8 cellular contexts compared by ENCODE assay signal in genomic region chr22:42994917-42995562, GRCh38. TPM values are rescaled to one million over a fixed set of nuclear protein-coding genes. Genes with fewer than 3 reads are reported as not detected.
DNase-seq lines count a peak whose midpoint lies in the region; ATAC-seq and TF ChIP-seq lines count a peak whose summit lies in the region.

No MANE protein-coding gene starts in this region.

- H3K27me3 ChIP-seq in Caco-2 (replicated peaks; ENCODE audit: control insufficient read depth, insufficient read depth, low read length) (no peaks in the 10 kb centered on the region), vagina (no peaks in the 10 kb centered on the region)

- CTCF ChIA-PET in Caco-2 (lab: Charles Lee): interaction anchor here (0.6 to 1.5 kb wide), 5 partner anchors 9 to 127 kb away, joined by 3 to 11 read pairs (median 4); no protein-coding TSS in a partner anchor

- peak overlapping the region; percentile 82 for H3K4me3 Mint-ChIP-seq in Caco-2 (ENCODE audit: unreplicated experiment)
- peak overlapping the region; percentile 85 for H3K4me3 Mint-ChIP-seq in dendritic cell treated with granulocyte-macrophage colony-stimulating factor and Interleukin-4, amounts not matched to agents 40 ng/mL and 50 ng/mL, for 4 days
- peak overlapping the region; percentile 4 for H3K4me3 Mint-ChIP-seq in mesothelial cell of epicardium

- H3K9me3 ChIP-seq in Caco-2 (no peaks in the 10 kb centered on the region), vagina (no peaks in the 10 kb centered on the region)

- H3K9me3 Mint-ChIP-seq in Caco-2 (ENCODE audit: unreplicated experiment): no peaks in the 10 kb centered on the region
- H3K9me3 Mint-ChIP-seq in dendritic cell treated with granulocyte-macrophage colony-stimulating factor and Interleukin-4, amounts not matched to agents 40 ng/mL and 50 ng/mL, for 4 days: no peaks in the 10 kb centered on the region
- H3K9me3 Mint-ChIP-seq in mesothelial cell of epicardium: peaks cover 8% of the 10 kb centered on the region

- no peak for ATAC-seq in HG03045 (IDR thresholded peaks at IDR 0.05; ENCODE audit: unreplicated experiment)

- H3K36me3 ChIP-seq in Caco-2 (ENCODE audit: control insufficient read depth, insufficient read depth, low read length) (no peaks in the 10 kb centered on the region; the same call in 1 of the 2 replicates), vagina (no peaks in the 10 kb centered on the region)

- no TSS peak for BruUV-seq in Caco-2 (replicated peaks; lab: Mats Ljungman, UMichigan)

- intact Hi-C loops in Caco-2 (cut with micrococcal nuclease; ENCODE audit: unreplicated experiment): loop anchor here (1.0 kb wide), 3 partner anchors 12 to 109 kb away; no protein-coding TSS in a partner anchor
- intact Hi-C loops in dendritic cell treated with granulocyte-macrophage colony-stimulating factor and Interleukin-4, amounts not matched to agents 40 ng/mL and 50 ng/mL, for 4 days (cut with micrococcal nuclease): loop anchor here (1.0 to 10.0 kb wide), 3 partner anchors 19 to 90 kb away; partner anchors contain the start of gene TTLL1
- intact Hi-C loops in vagina (cut with DNase I): loop anchor here (10.0 kb wide), 1 partner anchor 60 kb away; no protein-coding TSS in a partner anchor

- POLR2A ChIA-PET in Caco-2 (lab: Charles Lee): interaction anchor here (0.6 to 3.3 kb wide), 10 partner anchors 9 to 193 kb away, joined by 3 to 48 read pairs (median 10); partner anchors contain the start of gene PACSIN2

- peaks cover 71% of the 10 kb centered on the region for H3K4me1 ChIP-seq in Caco-2
- H3K4me1 ChIP-seq in vagina: peaks cover 77% of the 10 kb centered on the region

- peak in 1 of 2 donors; percentile 6 for TF ChIP-seq POLR2A in vagina (IDR thresholded peaks at IDR 0.05)

- DNase-seq in Caco-2 (peak; percentile 79 to 81), NCI-H526 (lab: John Stamatoyannopoulos, UW) (peak; percentile 54 to 61), mesothelial cell of epicardium (ENCODE audit: low spot score in 2 of 2, unreplicated experiment in 2 of 2) (no peak), vagina (ENCODE audit: extremely low spot score in 2 of 2) (no peak), SHP77 (lab: John Stamatoyannopoulos, UW) (no peak), DMS153 (lab: John Stamatoyannopoulos, UW) (no peak)

- H3K27me3 Mint-ChIP-seq in Caco-2 (ENCODE audit: insufficient read depth, unreplicated experiment) (no peaks in the 10 kb centered on the region), mesothelial cell of epicardium (ENCODE audit: low read depth) (no peaks in the 10 kb centered on the region)
- no peaks in the 10 kb centered on the region for H3K27me3 Mint-ChIP-seq in dendritic cell treated with granulocyte-macrophage colony-stimulating factor and Interleukin-4, amounts not matched to agents 40 ng/mL and 50 ng/mL, for 4 days

- H3K27ac Mint-ChIP-seq in Caco-2 (ENCODE audit: unreplicated experiment): peak overlapping the region; percentile 99
- H3K27ac Mint-ChIP-seq in dendritic cell treated with granulocyte-macrophage colony-stimulating factor and Interleukin-4, amounts not matched to agents 40 ng/mL and 50 ng/mL, for 4 days: peak overlapping the region; percentile 97
- peak overlapping the region; percentile 94 for H3K27ac Mint-ChIP-seq in mesothelial cell of epicardium

- H3K4me1 Mint-ChIP-seq in Caco-2 (ENCODE audit: low read depth, unreplicated experiment): peaks cover 55% of the 10 kb centered on the region
- peaks cover 85% of the 10 kb centered on the region for H3K4me1 Mint-ChIP-seq in dendritic cell treated with granulocyte-macrophage colony-stimulating factor and Interleukin-4, amounts not matched to agents 40 ng/mL and 50 ng/mL, for 4 days (ENCODE audit: low read depth)
- H3K4me1 Mint-ChIP-seq in mesothelial cell of epicardium: peaks cover 38% of the 10 kb centered on the region

- H3K36me3 Mint-ChIP-seq in Caco-2 (ENCODE audit: insufficient read depth, unreplicated experiment) (peaks cover 49% of the 10 kb centered on the region), mesothelial cell of epicardium (peaks cover 9% of the 10 kb centered on the region)
- no peaks in the 10 kb centered on the region for H3K36me3 Mint-ChIP-seq in dendritic cell treated with granulocyte-macrophage colony-stimulating factor and Interleukin-4, amounts not matched to agents 40 ng/mL and 50 ng/mL, for 4 days (ENCODE audit: low read depth)

- H3K4me3 ChIP-seq in Caco-2 (ENCODE audit: low read depth, low read length) (peak overlapping the region; percentile 28), vagina (peak overlapping the region; percentile 5 to 38)

- TF ChIP-seq CTCF in Caco-2 (IDR thresholded peaks at IDR 0.05; ENCODE audit: insufficient read depth in 1 of 2, low read depth in 1 of 2, low read length in 1 of 2, severe bottlenecking in 1 of 2, unreplicated experiment in 1 of 2): no peak
- TF ChIP-seq CTCF in mesothelial cell of epicardium (IDR thresholded peaks at IDR 0.05; ENCODE audit: unreplicated experiment): no peak
- no peak for TF ChIP-seq CTCF in vagina (IDR thresholded peaks at IDR 0.05)

- H3K27ac ChIP-seq in vagina: peak overlapping the region; percentile 70

RNA-seq across cellular contexts. Expression of gene PACSIN2, which starts 19.9 kb away (rescaled TPM):
- total RNA-seq in Caco-2 (2022): 122 and 126 TPM in 2 replicates
- total RNA-seq in mesothelial cell of epicardium: 54.5 to 58.7 TPM (median 56.6 TPM) in 3 replicates
- 46.2 TPM for total RNA-seq in vagina

Comparison
In these comparisons a context has a peak if more than half of its experiments do, and no peak if none do; other contexts are left out.
1. DNase-seq: peak in Caco-2 (2 of 2) and NCI-H526 (2 of 2); none in mesothelial cell of epicardium (0 of 2), vagina (0 of 2), SHP77 (0 of 2) and DMS153 (single experiment).
2. H3K4me3 Mint-ChIP-seq: peak in every context shown above with its lines; median percentile 85 in dendritic cell treated with granulocyte-macrophage colony-stimulating factor and Interleukin-4, amounts not matched to agents 40 ng/mL and 50 ng/mL, for 4 days; 82 in Caco-2; 4 in mesothelial cell of epicardium.
3. Peak in every context shown above with its lines, with median percentiles within 50 percentile points of each other: H3K27ac Mint-ChIP-seq.